Comparison of ENCODE assay signal across 21 cellular contexts in genomic region chr7:24024276-24024675, GRCh38.
A peak's percentile ranks its signal among the peaks of the same experiment; 100 is the strongest.
DNase-seq lines count a peak whose midpoint lies in the region; ATAC-seq and TF ChIP-seq lines count a peak whose summit lies in the region.
"Had no signal": no experiment of that assay in that cellular context is flagged by ENCODE, and none has a peak within 500 bp of the region (broad histone marks: within the 10 kb centered on the region; RNA-seq: fewer than 3 reads in every experiment).

No MANE protein-coding gene starts in this region.

- no peak overlapping the region for H3K4ac ChIP-seq in IMR-90 (ENCODE audit: low read depth, low read length)
- no peak overlapping the region for H3K4ac ChIP-seq in neuronal stem cell (ENCODE audit: low read length)

- in situ Hi-C loops in IMR-90 (cut with MboI; ENCODE audit: low sequenced_read_pairs): no loop called here

- H3K4me3 ChIP-seq in IMR-90 (ENCODE audit: insufficient read depth, low read depth, low read length) (no peak overlapping the region), endodermal cell (ENCODE audit: low read length) (no peak overlapping the region), neuronal stem cell (ENCODE audit: low read length in 2 of 2) (no peak overlapping the region), ascending aorta (no peak overlapping the region), uterus (no peak overlapping the region)
- H3K4me3 ChIP-seq: PC-9 had no signal

- H4K5ac ChIP-seq in IMR-90 (ENCODE audit: low read depth, low read length): no peak overlapping the region

- peak overlapping the region; percentile 8 for H2BK120ac ChIP-seq in IMR-90 (ENCODE audit: low read depth, low read length)
- no peak overlapping the region for H2BK120ac ChIP-seq in neuronal stem cell (ENCODE audit: low read depth, low read length)

- no peaks in the 10 kb centered on the region for H3K9me1 ChIP-seq in IMR-90 (ENCODE audit: insufficient read depth, low read length)

- H3K36me3 Mint-ChIP-seq in endodermal cell (ENCODE audit: low read depth): no peaks in the 10 kb centered on the region
- H3K36me3 Mint-ChIP-seq: IgD-negative memory B cell had no signal

- H3K23ac ChIP-seq in IMR-90 (ENCODE audit: low read depth, low read length) (no peak overlapping the region), neuronal stem cell (ENCODE audit: low read depth, low read length, poor library complexity) (no peak overlapping the region)

- dilution Hi-C loops in IMR-90 (cut with HindIII; ENCODE audit: low sequenced_read_pairs, unreplicated experiment): no loop called here

- H3K9ac ChIP-seq in IMR-90 (ENCODE audit: low read depth, low read length): no peak overlapping the region
- H3K9ac ChIP-seq in endodermal cell (ENCODE audit: extremely low read depth, low read length, poor library complexity, severe bottlenecking): no peak overlapping the region
- no peak overlapping the region for H3K9ac ChIP-seq in neuronal stem cell (ENCODE audit: low read depth, low read length, poor library complexity)

- H4K91ac ChIP-seq in IMR-90 (ENCODE audit: insufficient read depth, low read depth, low read length) (no peak overlapping the region), neuronal stem cell (ENCODE audit: low read depth, low read length, poor library complexity) (no peak overlapping the region)

- CTCF ChIA-PET in IMR-90 (lab: Yijun Ruan, JAX): no interaction called here

- H4K8ac ChIP-seq in IMR-90 (ENCODE audit: low read depth in 2 of 2, low read length in 2 of 2) (no peak overlapping the region), neuronal stem cell (ENCODE audit: low read depth, low read length) (no peak overlapping the region)

- no CpG with 5 or more reads among the region's 2 CpGs for WGBS in IMR-90 (ENCODE audit: extremely low coverage in 2 of 2, insufficient read length in 1 of 2), 2 experiments
- WGBS in endodermal cell (ENCODE audit: insufficient coverage in 1 of 2, insufficient read length in 1 of 2), 2 experiments: 62 to 84% methylated on average over 1 to 2 of the region's 2 CpGs
- WGBS in neuronal stem cell (ENCODE audit: extremely low coverage in 2 of 2, insufficient read length in 2 of 2, insufficient replicate concordance in 1 of 2), 2 donors: no CpG with 5 or more reads among the region's 2 CpGs

- H2AK9ac ChIP-seq in IMR-90 (replicated peaks; ENCODE audit: low read depth, low read length, poor library complexity): no peak overlapping the region

- peaks cover 4% of the 10 kb centered on the region for H3K4me1 Mint-ChIP-seq in endodermal cell
- H3K4me1 Mint-ChIP-seq: IgD-negative memory B cell had no signal

- no peak overlapping the region for H3K4me3 Mint-ChIP-seq in endodermal cell
- H3K4me3 Mint-ChIP-seq: CD4-positive, alpha-beta T cell; IgD-negative memory B cell; T-helper 1 cell treated with Interleukin-12 subunit alpha and Interleukin-12 subunit beta and Interleukin-4 antibody, amounts not matched to agents 30 μg/mL and 1 μg/mL, for 36 hours had no signal

- no peak overlapping the region for H3K4me2 ChIP-seq in IMR-90 (ENCODE audit: low read depth, low read length)
- H3K4me2 ChIP-seq in neuronal stem cell (ENCODE audit: insufficient read depth, low read length, poor library complexity, severe bottlenecking): no peak overlapping the region

- H3K9me3 ChIP-seq in IMR-90 (ENCODE audit: control insufficient read depth, insufficient read depth, low read length) (peaks cover 2% of the 10 kb centered on the region; the same call in 1 of the 2 replicates), endodermal cell (ENCODE audit: control insufficient read depth, low read length) (no peaks in the 10 kb centered on the region), neuronal stem cell (replicated peaks in 1 of 2; ENCODE audit: control insufficient read depth in 2 of 2, insufficient read depth in 1 of 2, low read depth in 1 of 2, low read length in 2 of 2) (no peaks in the 10 kb centered on the region), ascending aorta (no peaks in the 10 kb centered on the region), uterus (no peaks in the 10 kb centered on the region)

- H3K18ac ChIP-seq in IMR-90 (ENCODE audit: low read depth, low read length) (no peak overlapping the region), neuronal stem cell (ENCODE audit: low read length) (no peak overlapping the region)

- no peaks in the 10 kb centered on the region for H3K9me3 Mint-ChIP-seq in endodermal cell
- H3K9me3 Mint-ChIP-seq: CD4-positive, alpha-beta T cell; IgD-negative memory B cell; T-helper 1 cell treated with Interleukin-12 subunit alpha and Interleukin-12 subunit beta and Interleukin-4 antibody, amounts not matched to agents 30 μg/mL and 1 μg/mL, for 36 hours had no signal

- TF ChIP-seq POLR2A in IMR-90 (IDR thresholded peaks at IDR 0.05; ENCODE audit: low read depth, low read length) (no peak), uterus (IDR thresholded peaks at IDR 0.05) (no peak)

- DNase-seq in DMS 273 (lab: John Stamatoyannopoulos, UW; ENCODE audit: unreplicated experiment) (peak; percentile 79), IMR-90 (no peak), endodermal cell (no peak), neuronal stem cell (ENCODE audit: low spot score) (no peak), ascending aorta (ENCODE audit: low spot score in 2 of 2) (no peak), DMS53 treated with DMSO at 0.1 percent for 48 hours (lab: John Stamatoyannopoulos, UW; ENCODE audit: unreplicated experiment) (no peak), uterus (no peak)
- DNase-seq: CD4-positive, alpha-beta T cell; Kasumi-1; MM.1S; NCI-H1092; NCI-H1436 treated with DMSO at 0.1 percent for 48 hours; NCI-H2029; NCI-H2227 treated with DMSO at 0.1 percent for 48 hours; NCI-H510A treated with DMSO at 0.1 percent for 48 hours; SIG-M5 had no signal

- intact Hi-C loops in IMR-90 (cut with micrococcal nuclease): no loop called here
- intact Hi-C loops in ascending aorta (cut with DNase I): no loop called here
- intact Hi-C loops in uterus (cut with DNase I; ENCODE audit: low total_unique reads): no loop called here

- no TSS peak for BruUV-seq in IMR-90 (replicated peaks; lab: Mats Ljungman, UMichigan)

- H2BK12ac ChIP-seq in neuronal stem cell (ENCODE audit: low read length): no peak overlapping the region

- ATAC-seq in IMR-90 (ENCODE audit: low read depth) (no peak), HG03039 (IDR thresholded peaks at IDR 0.05; ENCODE audit: unreplicated experiment) (no peak)

- H3K27ac ChIP-seq in IMR-90 (ENCODE audit: insufficient read depth, low read length) (no peak overlapping the region), endodermal cell (ENCODE audit: low read depth, low read length) (peak overlapping the region; percentile 65), neuronal stem cell (replicated peaks; ENCODE audit: low read length) (no peak overlapping the region), ascending aorta (no peak overlapping the region), uterus (no peak overlapping the region)
- H3K27ac ChIP-seq: RWPE1 had no signal

- TF ChIP-seq CTCF in IMR-90 (conservative IDR thresholded peaks at IDR 0.05; ENCODE audit: low read depth, low read length): no peak
- no peak for TF ChIP-seq CTCF in endodermal cell (conservative IDR thresholded peaks at IDR 0.05)
- TF ChIP-seq CTCF in ascending aorta (IDR thresholded peaks at IDR 0.05): no peak
- TF ChIP-seq CTCF in uterus (IDR thresholded peaks at IDR 0.05): no peak

- no peak overlapping the region for H3K14ac ChIP-seq in IMR-90 (replicated peaks; ENCODE audit: low read depth, low read length)
- no peak overlapping the region for H3K14ac ChIP-seq in neuronal stem cell (ENCODE audit: low read length)

- no peaks in the 10 kb centered on the region for H3K36me3 ChIP-seq in IMR-90 (ENCODE audit: control insufficient read depth, insufficient read depth, low read length)
- H3K36me3 ChIP-seq in endodermal cell (ENCODE audit: control insufficient read depth, insufficient read depth, low read length): no peaks in the 10 kb centered on the region
- no peaks in the 10 kb centered on the region for H3K36me3 ChIP-seq in neuronal stem cell (replicated peaks in 1 of 2; ENCODE audit: control insufficient read depth in 2 of 2, insufficient read depth in 2 of 2, low read length in 2 of 2)
- H3K36me3 ChIP-seq in ascending aorta: no peaks in the 10 kb centered on the region
- H3K36me3 ChIP-seq in uterus: no peaks in the 10 kb centered on the region

- H3K27ac Mint-ChIP-seq in endodermal cell: no peak overlapping the region
- H3K27ac Mint-ChIP-seq: CD4-positive, alpha-beta T cell; IgD-negative memory B cell; T-helper 1 cell treated with Interleukin-12 subunit alpha and Interleukin-12 subunit beta and Interleukin-4 antibody, amounts not matched to agents 30 μg/mL and 1 μg/mL, for 36 hours had no signal

- no peak overlapping the region for H2AFZ ChIP-seq in IMR-90 (replicated peaks; ENCODE audit: low read length, poor library complexity)
- peak overlapping the region; percentile 72 for H2AFZ ChIP-seq in neuronal stem cell (ENCODE audit: low read length)
- H2AFZ ChIP-seq: PC-9 had no signal

- no peak overlapping the region for H3K56ac ChIP-seq in IMR-90 (ENCODE audit: extremely low read depth, insufficient read depth, low read length)

- H2BK15ac ChIP-seq in IMR-90 (ENCODE audit: low read depth, low read length): no peak overlapping the region
- H2BK15ac ChIP-seq in neuronal stem cell (ENCODE audit: low read length): no peak overlapping the region

- no peaks in the 10 kb centered on the region for H4K20me1 ChIP-seq in IMR-90 (ENCODE audit: insufficient read depth, low read length)

- H2AK5ac ChIP-seq in IMR-90 (ENCODE audit: low read depth, low read length) (no peak overlapping the region), neuronal stem cell (ENCODE audit: low read depth, low read length) (no peak overlapping the region)

- no peak overlapping the region for H2BK20ac ChIP-seq in IMR-90 (ENCODE audit: low read depth, low read length)

- TF ChIP-seq RAD21 in IMR-90 (IDR thresholded peaks at IDR 0.05; ENCODE audit: low read length): no peak

- H2BK5ac ChIP-seq in IMR-90 (ENCODE audit: low read depth, low read length, poor library complexity, severe bottlenecking): no peak overlapping the region
- H2BK5ac ChIP-seq in neuronal stem cell (ENCODE audit: low read length): no peak overlapping the region

- H3K27me3 ChIP-seq in IMR-90 (ENCODE audit: control insufficient read depth, insufficient read depth, low read length) (no peaks in the 10 kb centered on the region), endodermal cell (ENCODE audit: control insufficient read depth, insufficient read depth, low read length, poor library complexity, severe bottlenecking) (no peaks in the 10 kb centered on the region), neuronal stem cell (ENCODE audit: control insufficient read depth in 3 of 3, insufficient read depth in 3 of 3, low read depth in 1 of 3, low read length in 3 of 3) (no peaks in the 10 kb centered on the region), ascending aorta (no peaks in the 10 kb centered on the region), uterus (no peaks in the 10 kb centered on the region)

- H3K79me1 ChIP-seq in IMR-90 (ENCODE audit: low read depth in 1 of 2, low read length in 2 of 2) (no peaks in the 10 kb centered on the region), neuronal stem cell (ENCODE audit: low read depth, low read length) (no peaks in the 10 kb centered on the region)

- POLR2A ChIA-PET in IMR-90 (lab: Charles Lee; ENCODE audit: unreplicated experiment): no interaction called here

- H3K4me1 ChIP-seq in IMR-90 (ENCODE audit: control insufficient read depth, insufficient read depth, low read length) (peaks cover 3% of the 10 kb centered on the region; the same call in 1 of the 2 replicates), endodermal cell (ENCODE audit: control insufficient read depth, insufficient read depth, low read length) (no peaks in the 10 kb centered on the region), neuronal stem cell (ENCODE audit: control insufficient read depth in 2 of 2, insufficient read depth in 1 of 2, low read depth in 1 of 2, low read length in 2 of 2) (peaks cover 0 to 9% of the 10 kb centered on the region in 2 donors), ascending aorta (no peaks in the 10 kb centered on the region), uterus (no peaks in the 10 kb centered on the region)

- H3K27me3 Mint-ChIP-seq in endodermal cell (ENCODE audit: insufficient read depth): no peaks in the 10 kb centered on the region
- H3K27me3 Mint-ChIP-seq: CD4-positive, alpha-beta T cell; IgD-negative memory B cell had no signal
